8 cellular contexts compared by ENCODE assay signal in the genomic region with DNA sequence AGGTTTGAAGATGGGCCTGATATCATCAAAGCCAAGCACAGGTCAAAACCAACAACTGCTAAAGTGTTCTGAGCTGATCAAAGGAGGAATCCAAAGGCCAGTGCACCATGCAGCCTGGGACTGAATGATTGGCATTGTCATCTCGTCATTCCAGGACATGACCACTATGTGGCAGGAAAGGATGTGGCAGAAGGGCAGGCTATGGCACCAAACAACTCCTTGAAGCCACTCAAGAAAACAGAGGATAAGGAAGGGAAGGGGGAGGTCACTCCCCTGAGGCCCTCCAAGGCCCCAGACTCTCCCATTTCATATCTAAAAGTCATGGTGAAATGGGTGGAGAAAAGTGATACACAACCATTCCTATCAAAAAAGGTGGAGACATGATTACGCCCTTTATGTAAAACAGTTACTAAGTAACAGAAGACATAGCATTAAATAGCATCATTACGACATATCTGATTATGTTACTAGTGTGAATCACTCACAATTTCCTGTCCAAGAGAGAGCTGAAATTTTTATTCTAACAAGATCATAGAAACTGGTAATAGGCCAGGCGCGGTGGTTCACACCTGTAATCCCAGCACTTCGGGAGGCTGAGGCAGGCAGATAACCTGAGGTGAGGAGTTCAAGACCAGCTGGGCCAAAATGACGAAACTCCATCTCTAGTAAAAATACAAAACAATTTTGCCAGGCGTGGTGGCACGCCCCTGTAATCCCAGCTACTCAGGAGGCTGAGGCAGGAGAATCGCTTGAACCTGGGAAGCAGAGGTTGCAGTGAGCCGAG.
DNase-seq lines count a peak whose midpoint lies in the region; ATAC-seq lines count a peak whose summit lies in the region.

No MANE protein-coding gene starts in this region.

- peaks cover 51% of the 10 kb centered on the region for H3K27me3 Mint-ChIP-seq in activated naive CD4-positive, alpha-beta T cell treated with anti-CD3 and anti-CD28 coated beads, Interleukin-2, amount 10 ng/mL, durations not matched to agents 7 days and 5 days

- peak; percentile 57 for ATAC-seq in stimulated activated effector memory CD8-positive, alpha-beta T cell treated with anti-CD3 and anti-CD28 coated beads, Interleukin-12 subunit alpha, Interleukin-12 subunit beta, amount 100 ng/mL, for 72 hours
- ATAC-seq in GM21381 (IDR thresholded peaks at IDR 0.05; ENCODE audit: unreplicated experiment): no peak
- no peak for ATAC-seq in HG02610 (IDR thresholded peaks at IDR 0.05; ENCODE audit: unreplicated experiment)

- DNase-seq in activated naive CD4-positive, alpha-beta T cell treated with anti-CD3 and anti-CD28 coated beads, Interleukin-2, amount 10 ng/mL, durations not matched to agents 7 days and 5 days: peak; percentile 36
- DNase-seq in activated naive CD4-positive, alpha-beta T cell (lab: John Stamatoyannopoulos, UW): no peak
- peak; percentile 32 for DNase-seq in NCI-H1105 treated with DMSO at 0.1 percent for 48 hours (lab: John Stamatoyannopoulos, UW)
- DNase-seq in amniotic epithelial cell (ENCODE audit: low read depth): peak; percentile 83
- DNase-seq in hippocampal formation (lab: John Stamatoyannopoulos, UW): peak; percentile 47 to 51
- no peak for DNase-seq in stimulated activated effector memory CD8-positive, alpha-beta T cell treated with anti-CD3 and anti-CD28 coated beads, Interleukin-12 subunit alpha, Interleukin-12 subunit beta, amount 100 ng/mL, for 72 hours (ENCODE audit: low spot score in 2 of 2)

- H3K27ac Mint-ChIP-seq in activated naive CD4-positive, alpha-beta T cell treated with anti-CD3 and anti-CD28 coated beads, Interleukin-2, amount 10 ng/mL, durations not matched to agents 7 days and 5 days: no peak overlapping the region
- peak overlapping the region; percentile 21 for H3K27ac Mint-ChIP-seq in stimulated activated effector memory CD8-positive, alpha-beta T cell treated with anti-CD3 and anti-CD28 coated beads, Interleukin-12 subunit alpha, Interleukin-12 subunit beta, amount 100 ng/mL, for 72 hours

- no peak overlapping the region for H3K4me3 Mint-ChIP-seq in activated naive CD4-positive, alpha-beta T cell treated with anti-CD3 and anti-CD28 coated beads, Interleukin-2, amount 10 ng/mL, durations not matched to agents 7 days and 5 days
- no peak overlapping the region for H3K4me3 Mint-ChIP-seq in stimulated activated effector memory CD8-positive, alpha-beta T cell treated with anti-CD3 and anti-CD28 coated beads, Interleukin-12 subunit alpha, Interleukin-12 subunit beta, amount 100 ng/mL, for 72 hours

- H3K4me1 Mint-ChIP-seq in activated naive CD4-positive, alpha-beta T cell treated with anti-CD3 and anti-CD28 coated beads, Interleukin-2, amount 10 ng/mL, durations not matched to agents 7 days and 5 days: peaks cover 5% of the 10 kb centered on the region
- H3K4me1 Mint-ChIP-seq in stimulated activated effector memory CD8-positive, alpha-beta T cell treated with anti-CD3 and anti-CD28 coated beads, Interleukin-12 subunit alpha, Interleukin-12 subunit beta, amount 100 ng/mL, for 72 hours: peaks cover 3% of the 10 kb centered on the region

- H3K9me3 Mint-ChIP-seq in activated naive CD4-positive, alpha-beta T cell treated with anti-CD3 and anti-CD28 coated beads, Interleukin-2, amount 10 ng/mL, durations not matched to agents 7 days and 5 days: no peaks in the 10 kb centered on the region
- no peaks in the 10 kb centered on the region for H3K9me3 Mint-ChIP-seq in stimulated activated effector memory CD8-positive, alpha-beta T cell treated with anti-CD3 and anti-CD28 coated beads, Interleukin-12 subunit alpha, Interleukin-12 subunit beta, amount 100 ng/mL, for 72 hours

- CTCF ChIA-PET in activated naive CD4-positive, alpha-beta T cell treated with anti-CD3 and anti-CD28 coated beads, Interleukin-2, amount 10 ng/mL, durations not matched to agents 7 days and 5 days (lab: Charles Lee): interaction anchor here (0.7 to 2.2 kb wide), 3 partner anchors 43 to 63 kb away, joined by 3 to 8 read pairs (median 4); no protein-coding TSS in a partner anchor

- no peaks in the 10 kb centered on the region for H3K36me3 Mint-ChIP-seq in activated naive CD4-positive, alpha-beta T cell treated with anti-CD3 and anti-CD28 coated beads, Interleukin-2, amount 10 ng/mL, durations not matched to agents 7 days and 5 days
- no peaks in the 10 kb centered on the region for H3K36me3 Mint-ChIP-seq in stimulated activated effector memory CD8-positive, alpha-beta T cell treated with anti-CD3 and anti-CD28 coated beads, Interleukin-12 subunit alpha, Interleukin-12 subunit beta, amount 100 ng/mL, for 72 hours

Comparison
In these comparisons a context has a peak if more than half of its experiments do, and no peak if none do; other contexts are left out.
1. DNase-seq: peak in activated naive CD4-positive, alpha-beta T cell treated with anti-CD3 and anti-CD28 coated beads, Interleukin-2, amount 10 ng/mL, durations not matched to agents 7 days and 5 days (single experiment), NCI-H1105 treated with DMSO at 0.1 percent for 48 hours (single experiment), amniotic epithelial cell (single experiment) and hippocampal formation (2 of 2); none in activated naive CD4-positive, alpha-beta T cell (0 of 4) and stimulated activated effector memory CD8-positive, alpha-beta T cell treated with anti-CD3 and anti-CD28 coated beads, Interleukin-12 subunit alpha, Interleukin-12 subunit beta, amount 100 ng/mL, for 72 hours (0 of 2).